Comparison of ENCODE assay signal across 23 cellular contexts in genomic region chrX:71697466-71698298, GRCh38. TPM values are rescaled to one million over a fixed set of nuclear protein-coding genes. Genes with fewer than 3 reads are reported as not detected.
A peak's percentile ranks its signal among the peaks of the same experiment; 100 is the strongest.
DNase-seq lines count a peak whose midpoint lies in the region; ATAC-seq and TF ChIP-seq lines count a peak whose summit lies in the region.
"Not testable (repeated sequence)": the region's sequence is repeated elsewhere in the genome, so short reads cannot be mapped to it uniquely, and the experiment has no call there.
"Had no signal": no experiment of that assay in that cellular context is flagged by ENCODE, and none has a peak within 500 bp of the region (broad histone marks: within the 10 kb centered on the region; RNA-seq: fewer than 3 reads in every experiment).

No MANE protein-coding gene starts in this region.

- H3K9me3 Mint-ChIP-seq in CD8-positive, alpha-beta T cell: not testable (repeated sequence)

- TF ChIP-seq CTCF in CD8-positive, alpha-beta T cell (IDR thresholded peaks at IDR 0.05): not testable (repeated sequence)

- H3K27ac ChIP-seq in CD8-positive, alpha-beta T cell (ENCODE audit: low read depth, low read length): not testable (repeated sequence)

- not testable (repeated sequence) for H3K27ac Mint-ChIP-seq in CD8-positive, alpha-beta T cell

- not testable (repeated sequence) for H3K36me3 ChIP-seq in CD8-positive, alpha-beta T cell (ENCODE audit: insufficient read depth, low read length)

- not testable (repeated sequence) for H3K27me3 ChIP-seq in CD8-positive, alpha-beta T cell (ENCODE audit: insufficient read depth, low read length)

- not testable (repeated sequence) for H3K9me3 ChIP-seq in CD8-positive, alpha-beta T cell (ENCODE audit: low read length)

- CTCF ChIA-PET in CD8-positive, alpha-beta T cell (lab: Charles Lee): not testable (repeated sequence)

- H3K4me3 ChIP-seq in CD8-positive, alpha-beta T cell (ENCODE audit: low read depth, low read length): not testable (repeated sequence)

- not testable (repeated sequence) for H3K4me1 Mint-ChIP-seq in CD8-positive, alpha-beta T cell (ENCODE audit: low read depth)

- peak; percentile 5 for ATAC-seq in CD8-positive, alpha-beta T cell
- peak; percentile 52 for ATAC-seq in GM18909 (IDR thresholded peaks at IDR 0.05; ENCODE audit: poor library complexity, unreplicated experiment)
- ATAC-seq in GM21367 (IDR thresholded peaks at IDR 0.05; ENCODE audit: unreplicated experiment): peak; percentile 38
- peak; percentile 43 for ATAC-seq in GM21737 (IDR thresholded peaks at IDR 0.05; ENCODE audit: unreplicated experiment)
- ATAC-seq in HG02798 (IDR thresholded peaks at IDR 0.05; ENCODE audit: poor library complexity, unreplicated experiment): peak; percentile 33
- ATAC-seq in HG03135 (IDR thresholded peaks at IDR 0.05; ENCODE audit: unreplicated experiment): peak; percentile 29
- ATAC-seq in HG03521 (IDR thresholded peaks at IDR 0.05; ENCODE audit: unreplicated experiment): peak; percentile 22
- peak; percentile 15 to 39 for ATAC-seq in left cardiac atrium

- H3K4me3 Mint-ChIP-seq in CD8-positive, alpha-beta T cell: not testable (repeated sequence)

- not testable (repeated sequence) for H3K27me3 Mint-ChIP-seq in CD8-positive, alpha-beta T cell (ENCODE audit: low read depth)

- POLR2A ChIA-PET in CD8-positive, alpha-beta T cell (lab: Charles Lee): not testable (repeated sequence)

- intact Hi-C loops in CD8-positive, alpha-beta T cell (cut with DNase I, micrococcal nuclease); left cardiac atrium (cut with DNase I): not testable (repeated sequence)

- not testable (repeated sequence) for DNase-seq in CD8-positive, alpha-beta T cell; left cardiac atrium

- H3K4me1 ChIP-seq in CD8-positive, alpha-beta T cell (ENCODE audit: insufficient read depth, low read length): not testable (repeated sequence)

- not testable (repeated sequence) for H3K36me3 Mint-ChIP-seq in CD8-positive, alpha-beta T cell

RNA-seq across cellular contexts. Expression of gene CXorf49, which starts 20.4 kb away (rescaled TPM):
- total RNA-seq in CD8-positive, alpha-beta T cell: not detected
- not detected for total RNA-seq in left cardiac atrium
- total RNA-seq: activated CD4-positive, alpha-beta memory T cell treated with anti-CD3 and anti-CD28 coated beads for 36 hours; activated T-cell treated with anti-CD3 and anti-CD28 coated beads, Interleukin-2, amount 50 U/mL, for 72 hours; astrocyte; Caco-2; cardiac muscle cell; endothelial cell of umbilical vein; frontal cortex; hepatocyte; HepG2; lung microvascular endothelial cell; mucosa of descending colon; natural killer cell; NCI-H460; progenitor cell of endocrine pancreas; spleen had no signal
